In genomic region chr10:89348458-89348857, GRCh38 we compare ENCODE assay signal across 1 cellular context.
TF ChIP-seq lines count a peak whose summit lies in the region.

No MANE protein-coding gene starts in this region.

TF ChIP-seq in H1, 55 proteins besides CTCF, POLR2A, EP300 and RAD21:
- no peak for TF ChIP-seq SP2 (IDR thresholded peaks at IDR 0.05; ENCODE audit: low read length)
- TF ChIP-seq ZNF274 (IDR thresholded peaks at IDR 0.05; ENCODE audit: borderline replicate concordance, extremely low read depth, low read length), result no peak
- no peak for TF ChIP-seq TAF1 (IDR thresholded peaks at IDR 0.05; ENCODE audit: low read depth, low read length)
- TF ChIP-seq TCF12 (IDR thresholded peaks at IDR 0.05; ENCODE audit: low read depth, low read length), result no peak
- TF ChIP-seq CBX5 (IDR thresholded peaks at IDR 0.05; ENCODE audit: low read depth, low read length), result no peak
